1 cellular context compared by ENCODE assay signal in genomic region chrX:48523682-48524081, GRCh38.
TF ChIP-seq lines count a peak whose summit lies in the region.

No MANE protein-coding gene starts in this region.

TF ChIP-seq in GM12878, 131 proteins besides CTCF, POLR2A, EP300 and RAD21:
- TF ChIP-seq TAF1 (IDR thresholded peaks at IDR 0.05; ENCODE audit: borderline replicate concordance, low read depth, low read length), result no peak
- TF ChIP-seq HDAC2 (IDR thresholded peaks at IDR 0.05), result no peak
- TF ChIP-seq MXI1 (IDR thresholded peaks at IDR 0.05; ENCODE audit: low read depth, low read length), result no peak
